21 cellular contexts compared by ENCODE assay signal in the genomic region with DNA sequence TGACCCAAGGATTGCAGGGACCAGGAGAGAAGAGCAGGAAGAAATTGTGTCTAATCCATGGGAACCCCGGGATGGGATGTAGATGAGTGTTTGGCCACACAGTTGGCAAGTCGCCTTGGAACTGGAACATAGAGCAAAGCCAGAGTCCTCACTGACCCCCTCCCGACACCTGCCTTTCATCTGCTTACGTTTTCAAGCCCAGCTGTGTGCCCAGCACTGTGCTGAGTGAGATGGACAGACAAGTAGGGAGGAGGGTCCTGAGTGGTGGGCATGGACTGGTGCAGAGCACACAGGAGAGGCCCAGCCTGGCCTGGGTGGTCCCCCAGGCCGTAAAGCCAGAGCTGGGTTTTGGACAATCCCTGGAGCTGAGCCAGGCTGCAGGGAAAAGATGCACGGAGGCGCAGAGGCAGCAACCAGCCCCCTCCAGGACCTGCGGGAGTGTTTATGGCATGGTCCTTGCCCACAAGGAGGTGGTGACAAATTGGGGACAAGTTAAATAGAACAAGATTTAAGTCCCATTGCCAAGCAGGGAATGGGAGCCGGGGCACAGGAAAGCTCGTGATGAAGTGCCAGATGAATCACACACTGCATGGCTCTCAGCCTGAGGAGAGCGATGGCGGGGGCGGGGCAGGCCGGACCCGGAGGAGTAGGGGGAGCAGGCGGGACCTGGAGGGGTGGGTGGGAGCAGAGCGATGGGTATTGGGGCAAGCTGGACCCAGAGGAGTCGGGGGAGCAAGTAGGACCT.
"Had no signal": no experiment of that assay in that cellular context is flagged by ENCODE, and none has a peak within 500 bp of the region (broad histone marks: within the 10 kb centered on the region; RNA-seq: fewer than 3 reads in every experiment).

No MANE protein-coding gene starts in this region.

- H3K27me3 Mint-ChIP-seq: activated CD4-positive, alpha-beta memory T cell treated with anti-CD3 and anti-CD28 coated beads, Interleukin-2, amount 10 ng/mL, durations not matched to agents 7 days and 5 days; activated CD8-positive, alpha-beta memory T cell treated with anti-CD3 and anti-CD28 coated beads, Interleukin-2, amount 10 ng/mL, durations not matched to agents 7 days and 5 days had no signal

- ATAC-seq: activated CD8-positive, alpha-beta memory T cell treated with anti-CD3 and anti-CD28 coated beads, Interleukin-2, amount 10 ng/mL, durations not matched to agents 7 days and 5 days; activated T-helper 17 cell treated with anti-CD3 and anti-CD28 coated beads, Interleukin-2, amount 50 U/mL, for 72 hours; foreskin keratinocyte; left lobe of liver; naive thymus-derived CD4-positive, alpha-beta T cell had no signal

- H3K27ac ChIP-seq: brain microvascular endothelial cell, colonic mucosa, foreskin keratinocyte, ovary, transverse colon, uterus had no signal

- H3K4me3 Mint-ChIP-seq: activated CD4-positive, alpha-beta memory T cell treated with anti-CD3 and anti-CD28 coated beads, Interleukin-2, amount 10 ng/mL, durations not matched to agents 7 days and 5 days; activated CD8-positive, alpha-beta memory T cell treated with anti-CD3 and anti-CD28 coated beads, Interleukin-2, amount 10 ng/mL, durations not matched to agents 7 days and 5 days; activated T-helper 17 cell treated with anti-CD3 and anti-CD28 coated beads, Interleukin-2, amount 50 U/mL, for 72 hours; central memory CD8-positive, alpha-beta T cell; memory B cell; naive thymus-derived CD4-positive, alpha-beta T cell had no signal

- H3K9me3 ChIP-seq: colonic mucosa, ovary, transverse colon, uterus had no signal

- H3K27me3 ChIP-seq: brain microvascular endothelial cell, colonic mucosa, foreskin keratinocyte, ovary, transverse colon, uterus had no signal

- H3K27ac Mint-ChIP-seq: activated CD4-positive, alpha-beta memory T cell treated with anti-CD3 and anti-CD28 coated beads, Interleukin-2, amount 10 ng/mL, durations not matched to agents 7 days and 5 days; activated CD8-positive, alpha-beta memory T cell treated with anti-CD3 and anti-CD28 coated beads, Interleukin-2, amount 10 ng/mL, durations not matched to agents 7 days and 5 days; activated T-helper 17 cell treated with anti-CD3 and anti-CD28 coated beads, Interleukin-2, amount 50 U/mL, for 72 hours; memory B cell; naive thymus-derived CD4-positive, alpha-beta T cell had no signal

- H3K36me3 Mint-ChIP-seq: activated CD8-positive, alpha-beta memory T cell treated with anti-CD3 and anti-CD28 coated beads, Interleukin-2, amount 10 ng/mL, durations not matched to agents 7 days and 5 days; memory B cell; naive thymus-derived CD4-positive, alpha-beta T cell had no signal

- H3K9me3 Mint-ChIP-seq: activated CD4-positive, alpha-beta memory T cell treated with anti-CD3 and anti-CD28 coated beads, Interleukin-2, amount 10 ng/mL, durations not matched to agents 7 days and 5 days; activated T-helper 17 cell treated with anti-CD3 and anti-CD28 coated beads, Interleukin-2, amount 50 U/mL, for 72 hours; central memory CD8-positive, alpha-beta T cell; memory B cell had no signal

- H3K4me1 ChIP-seq: colonic mucosa, foreskin keratinocyte, transverse colon, uterus had no signal

- H3K36me3 ChIP-seq: brain microvascular endothelial cell, colonic mucosa, ovary, transverse colon, uterus had no signal

- H3K4me1 Mint-ChIP-seq: activated CD4-positive, alpha-beta memory T cell treated with anti-CD3 and anti-CD28 coated beads, Interleukin-2, amount 10 ng/mL, durations not matched to agents 7 days and 5 days; activated CD8-positive, alpha-beta memory T cell treated with anti-CD3 and anti-CD28 coated beads, Interleukin-2, amount 10 ng/mL, durations not matched to agents 7 days and 5 days; activated T-helper 17 cell treated with anti-CD3 and anti-CD28 coated beads, Interleukin-2, amount 50 U/mL, for 72 hours; central memory CD8-positive, alpha-beta T cell; memory B cell; naive thymus-derived CD4-positive, alpha-beta T cell had no signal

- DNase-seq: activated CD4-positive, alpha-beta memory T cell treated with anti-CD3 and anti-CD28 coated beads, Interleukin-2, amount 10 ng/mL, durations not matched to agents 7 days and 5 days; activated CD4-positive, alpha-beta T cell treated with anti-CD3 and anti-CD28 coated beads for 4 hours; activated CD8-positive, alpha-beta memory T cell treated with anti-CD3 and anti-CD28 coated beads, Interleukin-2, amount 10 ng/mL, durations not matched to agents 7 days and 5 days; activated naive CD4-positive, alpha-beta T cell treated with Interleukin-2 at 50 U/mL for 16 hours; brain microvascular endothelial cell; colonic mucosa; foreskin keratinocyte; islet precursor cell; naive thymus-derived CD4-positive, alpha-beta T cell; stimulated activated CD4-positive, alpha-beta T cell treated with anti-CD3 and anti-CD28 coated beads, Interleukin-12 subunit alpha, Interleukin-12 subunit beta, amount 100 ng/mL, for 4 hours; stimulated activated CD4-positive, alpha-beta T cell treated with anti-CD3 and anti-CD28 coated beads, Interleukin-1b, Interleukin-23, amount 100 ng/mL, for 48 hours; stimulated activated naive CD4-positive, alpha-beta T cell treated with Interleukin-2 at 50 U/mL for 16 hours; SW 1271; T-helper 2 cell; transverse colon; uterus had no signal

- H3K4me3 ChIP-seq: colonic mucosa, ovary, transverse colon, uterus had no signal
